Comparison of ENCODE assay signal across 8 cellular contexts in the genomic region with DNA sequence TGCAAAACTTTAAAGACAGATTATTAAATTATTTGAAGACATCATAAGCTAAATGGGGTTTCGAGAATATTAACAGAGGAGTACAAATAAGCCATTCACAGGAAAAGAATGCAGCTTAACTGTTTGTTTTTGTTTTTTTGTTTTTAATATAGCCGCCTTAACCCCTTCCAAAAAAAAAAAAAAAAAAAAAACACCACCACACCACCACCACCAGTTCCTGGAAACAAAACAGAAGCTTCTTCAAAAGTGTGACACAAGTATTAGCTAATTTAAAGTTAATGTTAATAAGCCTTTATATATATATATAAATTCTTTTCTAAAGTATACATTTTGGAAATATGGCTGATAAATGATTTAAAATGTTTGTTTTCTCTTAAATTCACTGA. TPM values are rescaled to one million over a fixed set of nuclear protein-coding genes. Genes with fewer than 3 reads are reported as not detected.
DNase-seq lines count a peak whose midpoint lies in the region; ATAC-seq, FAIRE-seq and TF ChIP-seq lines count a peak whose summit lies in the region.

No MANE protein-coding gene starts in this region.

- no peak for ATAC-seq in activated T-cell treated with anti-CD3 and anti-CD28 coated beads, Interleukin-2, amount 50 U/mL, for 4 hours
- ATAC-seq in activated naive CD8-positive, alpha-beta T cell treated with anti-CD3 and anti-CD28 coated beads, Interleukin-2, amount 50 U/mL, for 24 hours = no peak
- ATAC-seq in GM19328 (IDR thresholded peaks at IDR 0.05; ENCODE audit: unreplicated experiment) = no peak
- no peak for ATAC-seq in HG03039 (IDR thresholded peaks at IDR 0.05; ENCODE audit: unreplicated experiment)

- intact Hi-C loops in tibial artery (cut with DNase I; ENCODE audit: low total_unique reads) = loop anchor here (5.0 kb wide), 1 partner anchor 367 kb away; no protein-coding TSS in a partner anchor

- 57% methylated on average over 2 of the region's 2 CpGs for WGBS in liver

- TF ChIP-seq POLR2A in GM12892 (IDR thresholded peaks at IDR 0.05; ENCODE audit: low read depth, low read length) = no peak

- no peak overlapping the region for H3K27ac Mint-ChIP-seq in activated naive CD8-positive, alpha-beta T cell treated with anti-CD3 and anti-CD28 coated beads, Interleukin-2, amount 50 U/mL, for 24 hours

- no peaks in the 10 kb centered on the region for H3K36me3 Mint-ChIP-seq in activated T-cell treated with anti-CD3 and anti-CD28 coated beads, Interleukin-2, amount 50 U/mL, for 4 hours (ENCODE audit: insufficient read depth)
- H3K36me3 Mint-ChIP-seq in activated naive CD8-positive, alpha-beta T cell treated with anti-CD3 and anti-CD28 coated beads, Interleukin-2, amount 50 U/mL, for 24 hours (ENCODE audit: low read depth) = peaks cover 2% of the 10 kb centered on the region

- TF ChIP-seq RAD21 in liver (IDR thresholded peaks at IDR 0.05) = no peak

- peak overlapping the region in 1 of 2 donors; percentile 44 for H3K9ac ChIP-seq in liver (ENCODE audit: low read depth in 1 of 2, low read length in 2 of 2)

- peaks cover 31% of the 10 kb centered on the region for H3K4me1 Mint-ChIP-seq in activated T-cell treated with anti-CD3 and anti-CD28 coated beads, Interleukin-2, amount 50 U/mL, for 4 hours (ENCODE audit: low read depth)
- peaks cover 38% of the 10 kb centered on the region for H3K4me1 Mint-ChIP-seq in activated naive CD8-positive, alpha-beta T cell treated with anti-CD3 and anti-CD28 coated beads, Interleukin-2, amount 50 U/mL, for 24 hours

- H3K9me3 ChIP-seq in liver (ENCODE audit: control insufficient read depth in 4 of 4, low read length in 3 of 4) (no peaks in the 10 kb centered on the region), tibial artery (no peaks in the 10 kb centered on the region)

- no peak for TF ChIP-seq CTCF in liver (IDR thresholded peaks at IDR 0.05; ENCODE audit: low read depth, low read length, missing input control)
- no peak for TF ChIP-seq CTCF in tibial artery (IDR thresholded peaks at IDR 0.05)

- H3K27ac ChIP-seq in liver (ENCODE audit: low read depth in 1 of 2, low read length in 2 of 2) = no peak overlapping the region
- H3K27ac ChIP-seq in tibial artery = peak overlapping the region in 1 of 2 donors; percentile 80

- H3K4me1 ChIP-seq in liver (ENCODE audit: control insufficient read depth in 4 of 4, insufficient read depth in 4 of 4, low read length in 3 of 4) (peaks cover 0 to 16% (median 10%) of the 10 kb centered on the region in 4 donors), tibial artery (peaks cover 0 to 41% (median 2%) of the 10 kb centered on the region in 4 donors)

- H3K36me3 ChIP-seq in liver (ENCODE audit: control insufficient read depth in 4 of 4, insufficient read depth in 3 of 4, low read depth in 1 of 4, low read length in 3 of 4) (no peaks in the 10 kb centered on the region), tibial artery (no peaks in the 10 kb centered on the region)

- no peak for FAIRE-seq in GM12892 (lab: Jason Lieb, UNC)

- peaks cover 3% of the 10 kb centered on the region for H3K27me3 Mint-ChIP-seq in activated T-cell treated with anti-CD3 and anti-CD28 coated beads, Interleukin-2, amount 50 U/mL, for 4 hours (ENCODE audit: low read depth)
- H3K27me3 Mint-ChIP-seq in activated naive CD8-positive, alpha-beta T cell treated with anti-CD3 and anti-CD28 coated beads, Interleukin-2, amount 50 U/mL, for 24 hours = peaks cover 3% of the 10 kb centered on the region

- H3K4me3 ChIP-seq in liver (ENCODE audit: low read depth in 1 of 3, low read length in 3 of 3) (peak overlapping the region in 2 of 3 donors; percentile 78 to 96), tibial artery (peak overlapping the region; percentile 74 to 91)

- no peaks in the 10 kb centered on the region for H3K27me3 ChIP-seq in liver (ENCODE audit: control insufficient read depth in 4 of 4, insufficient read depth in 4 of 4, low read length in 3 of 4)
- H3K27me3 ChIP-seq in tibial artery = no peaks in the 10 kb centered on the region

- DNase-seq in activated T-cell treated with anti-CD3 and anti-CD28 coated beads, Interleukin-2, amount 50 U/mL, for 4 hours = no peak
- no peak for DNase-seq in activated T-cell treated with anti-CD3 and anti-CD28 coated beads, Interleukin-2, amount 50 U/mL, for 1 hour
- DNase-seq in activated naive CD8-positive, alpha-beta T cell treated with anti-CD3 and anti-CD28 coated beads, Interleukin-2, amount 50 U/mL, for 24 hours = no peak
- DNase-seq in tibial artery (no peak), GM12892 (ENCODE audit: insufficient read length) (no peak)

- peak overlapping the region; percentile 84 for H3K4me3 Mint-ChIP-seq in activated T-cell treated with anti-CD3 and anti-CD28 coated beads, Interleukin-2, amount 50 U/mL, for 4 hours
- H3K4me3 Mint-ChIP-seq in activated naive CD8-positive, alpha-beta T cell treated with anti-CD3 and anti-CD28 coated beads, Interleukin-2, amount 50 U/mL, for 24 hours = peak overlapping the region; percentile 91

- no peaks in the 10 kb centered on the region for H3K9me3 Mint-ChIP-seq in activated T-cell treated with anti-CD3 and anti-CD28 coated beads, Interleukin-2, amount 50 U/mL, for 4 hours
- H3K9me3 Mint-ChIP-seq in activated naive CD8-positive, alpha-beta T cell treated with anti-CD3 and anti-CD28 coated beads, Interleukin-2, amount 50 U/mL, for 24 hours = no peaks in the 10 kb centered on the region

TF ChIP-seq in liver, 16 proteins besides CTCF, POLR2A, EP300 and RAD21:
- TF ChIP-seq JUND (IDR thresholded peaks at IDR 0.05) = no peak
- TF ChIP-seq SP1 (IDR thresholded peaks at IDR 0.05) = no peak
- no peak for TF ChIP-seq GABPA (IDR thresholded peaks at IDR 0.05 in 1 of 2, conservative IDR thresholded peaks at IDR 0.05 in 1 of 2)
- TF ChIP-seq, protein P1, sequence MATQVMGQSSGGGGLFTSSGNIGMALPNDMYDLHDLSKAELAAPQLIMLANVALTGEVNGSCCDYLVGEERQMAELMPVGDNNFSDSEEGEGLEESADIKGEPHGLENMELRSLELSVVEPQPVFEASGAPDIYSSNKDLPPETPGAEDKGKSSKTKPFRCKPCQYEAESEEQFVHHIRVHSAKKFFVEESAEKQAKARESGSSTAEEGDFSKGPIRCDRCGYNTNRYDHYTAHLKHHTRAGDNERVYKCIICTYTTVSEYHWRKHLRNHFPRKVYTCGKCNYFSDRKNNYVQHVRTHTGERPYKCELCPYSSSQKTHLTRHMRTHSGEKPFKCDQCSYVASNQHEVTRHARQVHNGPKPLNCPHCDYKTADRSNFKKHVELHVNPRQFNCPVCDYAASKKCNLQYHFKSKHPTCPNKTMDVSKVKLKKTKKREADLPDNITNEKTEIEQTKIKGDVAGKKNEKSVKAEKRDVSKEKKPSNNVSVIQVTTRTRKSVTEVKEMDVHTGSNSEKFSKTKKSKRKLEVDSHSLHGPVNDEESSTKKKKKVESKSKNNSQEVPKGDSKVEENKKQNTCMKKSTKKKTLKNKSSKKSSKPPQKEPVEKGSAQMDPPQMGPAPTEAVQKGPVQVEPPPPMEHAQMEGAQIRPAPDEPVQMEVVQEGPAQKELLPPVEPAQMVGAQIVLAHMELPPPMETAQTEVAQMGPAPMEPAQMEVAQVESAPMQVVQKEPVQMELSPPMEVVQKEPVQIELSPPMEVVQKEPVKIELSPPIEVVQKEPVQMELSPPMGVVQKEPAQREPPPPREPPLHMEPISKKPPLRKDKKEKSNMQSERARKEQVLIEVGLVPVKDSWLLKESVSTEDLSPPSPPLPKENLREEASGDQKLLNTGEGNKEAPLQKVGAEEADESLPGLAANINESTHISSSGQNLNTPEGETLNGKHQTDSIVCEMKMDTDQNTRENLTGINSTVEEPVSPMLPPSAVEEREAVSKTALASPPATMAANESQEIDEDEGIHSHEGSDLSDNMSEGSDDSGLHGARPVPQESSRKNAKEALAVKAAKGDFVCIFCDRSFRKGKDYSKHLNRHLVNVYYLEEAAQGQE (IDR thresholded peaks at IDR 0.05) = no peak
- TF ChIP-seq TAF1 (conservative IDR thresholded peaks at IDR 0.05) = no peak
- TF ChIP-seq, protein P2, sequence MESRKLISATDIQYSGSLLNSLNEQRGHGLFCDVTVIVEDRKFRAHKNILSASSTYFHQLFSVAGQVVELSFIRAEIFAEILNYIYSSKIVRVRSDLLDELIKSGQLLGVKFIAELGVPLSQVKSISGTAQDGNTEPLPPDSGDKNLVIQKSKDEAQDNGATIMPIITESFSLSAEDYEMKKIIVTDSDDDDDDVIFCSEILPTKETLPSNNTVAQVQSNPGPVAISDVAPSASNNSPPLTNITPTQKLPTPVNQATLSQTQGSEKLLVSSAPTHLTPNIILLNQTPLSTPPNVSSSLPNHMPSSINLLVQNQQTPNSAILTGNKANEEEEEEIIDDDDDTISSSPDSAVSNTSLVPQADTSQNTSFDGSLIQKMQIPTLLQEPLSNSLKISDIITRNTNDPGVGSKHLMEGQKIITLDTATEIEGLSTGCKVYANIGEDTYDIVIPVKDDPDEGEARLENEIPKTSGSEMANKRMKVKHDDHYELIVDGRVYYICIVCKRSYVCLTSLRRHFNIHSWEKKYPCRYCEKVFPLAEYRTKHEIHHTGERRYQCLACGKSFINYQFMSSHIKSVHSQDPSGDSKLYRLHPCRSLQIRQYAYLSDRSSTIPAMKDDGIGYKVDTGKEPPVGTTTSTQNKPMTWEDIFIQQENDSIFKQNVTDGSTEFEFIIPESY (IDR thresholded peaks at IDR 0.05) = no peak
- TF ChIP-seq EGR1 (IDR thresholded peaks at IDR 0.05; ENCODE audit: low read depth in 2 of 2) = no peak
- no peak for TF ChIP-seq NR2F2 (IDR thresholded peaks at IDR 0.05)
- TF ChIP-seq HNF4A (conservative IDR thresholded peaks at IDR 0.05) = no peak

RNA-seq across cellular contexts. Expression of a gene that starts 1.3 kb away (rescaled TPM):
- total RNA-seq in activated T-cell treated with anti-CD3 and anti-CD28 coated beads, Interleukin-2, amount 50 U/mL, for 4 hours = 10 to 100 TPM; 11.1 to 16.0 (median 15.5) TPM
- 10 to 100 TPM in 1 of 2 donors, 1 to 10 TPM in 1; 9.5 to 37.2 TPM for total RNA-seq in liver
- 1 to 10 TPM; 3.1 to 3.9 TPM for polyA plus RNA-seq in liver
- polyA plus RNA-seq in GM12892 (2012; ENCODE audit: missing spikeins) = 15.5 TPM
